ENCODE assay signal across 20 cellular contexts in the genomic region with DNA sequence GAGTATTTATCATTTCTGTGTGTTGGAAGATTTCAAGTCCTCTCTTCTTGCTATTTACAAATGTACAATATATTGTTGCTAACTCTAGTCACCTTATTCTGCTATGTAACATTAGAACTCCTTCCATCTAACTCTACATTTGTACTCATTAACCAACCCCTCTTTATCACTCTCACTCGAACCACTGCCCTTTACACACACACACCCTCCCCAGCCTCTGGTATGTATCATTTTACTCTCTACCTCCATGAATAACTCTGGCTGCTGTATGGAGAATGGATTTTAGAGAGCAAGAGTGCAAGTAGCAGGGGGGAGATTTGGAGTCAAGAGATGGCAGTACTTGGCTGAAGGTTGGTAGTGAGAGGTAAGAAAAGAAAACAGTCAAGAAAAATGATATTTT.
DNase-seq lines count a peak whose midpoint lies in the region; TF ChIP-seq lines count a peak whose summit lies in the region.
"Had no signal": no experiment of that assay in that cellular context is flagged by ENCODE, and none has a peak within 500 bp of the region (broad histone marks: within the 10 kb centered on the region; RNA-seq: fewer than 3 reads in every experiment).

No MANE protein-coding gene starts in this region.

- CTCF ChIA-PET in Calu3 (lab: Charles Lee), result no interaction called here

- DNase-seq in Calu3 (peak; percentile 47), kidney tubule cell (ENCODE audit: low spot score) (peak; percentile 14), renal cortical epithelial cell (ENCODE audit: low read depth) (peak; percentile 5), iPS-NIHi11 (ENCODE audit: low spot score) (no peak), iPS-NIHi7 (ENCODE audit: extremely low spot score) (no peak), NCI-H524 treated with DMSO at 0.1 percent for 48 hours (lab: John Stamatoyannopoulos, UW) (no peak)
- DNase-seq in effector CD8-positive, alpha-beta T cell (lab: John Stamatoyannopoulos, UW), result no peak
- DNase-seq: 8988T; ACHN; AML-193; BE2C; CD4-positive, alpha-beta T cell; CD8-positive, alpha-beta memory T cell; DMS153; DND-41; GM23248; H7; HCEC 1CT had no signal

- TF ChIP-seq CTCF in Calu3 (IDR thresholded peaks at IDR 0.05; ENCODE audit: unreplicated experiment) (no peak), nephron (IDR thresholded peaks at IDR 0.05; ENCODE audit: unreplicated experiment in 3 of 3) (no peak)

- H3K4me3 Mint-ChIP-seq in Calu3 (ENCODE audit: low read depth, unreplicated experiment) (peak overlapping the region; percentile 17), nephron (peak overlapping the region in 1 of 3 experiments; percentile 68)
- H3K4me3 Mint-ChIP-seq: CD14-positive monocyte; CD4-positive, alpha-beta T cell; CD8-positive, alpha-beta memory T cell had no signal

- no peaks in the 10 kb centered on the region for H3K27me3 Mint-ChIP-seq in Calu3 (ENCODE audit: unreplicated experiment)
- no peaks in the 10 kb centered on the region for H3K27me3 Mint-ChIP-seq in nephron (ENCODE audit: low read depth)
- H3K27me3 Mint-ChIP-seq: CD4-positive, alpha-beta T cell; CD8-positive, alpha-beta memory T cell had no signal

- peaks cover 3% of the 10 kb centered on the region for H3K9me3 Mint-ChIP-seq in Calu3 (ENCODE audit: low read depth, unreplicated experiment)
- H3K9me3 Mint-ChIP-seq in nephron, result peaks cover 2% of the 10 kb centered on the region

- no peaks in the 10 kb centered on the region for H3K36me3 Mint-ChIP-seq in Calu3 (ENCODE audit: insufficient read depth, unreplicated experiment)
- no peaks in the 10 kb centered on the region for H3K36me3 Mint-ChIP-seq in nephron (ENCODE audit: low read depth)
- H3K36me3 Mint-ChIP-seq: CD14-positive monocyte; CD8-positive, alpha-beta memory T cell had no signal

- H3K4me1 Mint-ChIP-seq in Calu3 (ENCODE audit: low read depth, unreplicated experiment), result peaks cover 39% of the 10 kb centered on the region
- no peaks in the 10 kb centered on the region for H3K4me1 Mint-ChIP-seq in nephron
- H3K4me1 Mint-ChIP-seq: CD14-positive monocyte; CD8-positive, alpha-beta memory T cell had no signal

- intact Hi-C loops in Calu3 (cut with micrococcal nuclease; ENCODE audit: unreplicated experiment), result loop anchor here (5.0 to 10.0 kb wide), 2 partner anchors 200 to 287 kb away; a partner anchor contains a TSS

- H3K27ac Mint-ChIP-seq in Calu3 (ENCODE audit: unreplicated experiment), result peak overlapping the region; percentile 52
- peak overlapping the region in 2 of 3 experiments; percentile 10 to 77 for H3K27ac Mint-ChIP-seq in nephron
- H3K27ac Mint-ChIP-seq: CD14-positive monocyte; CD4-positive, alpha-beta T cell; CD8-positive, alpha-beta memory T cell had no signal

- no TSS peak for BruUV-seq in Calu3 (replicated peaks; lab: Mats Ljungman, UMichigan)

Comparison
In these comparisons a context has a peak if more than half of its experiments do, and no peak if none do; other contexts are left out.
1. DNase-seq: peak in Calu3 (single experiment), kidney tubule cell (single experiment) and renal cortical epithelial cell (single experiment); none in effector CD8-positive, alpha-beta T cell (single experiment), iPS-NIHi11 (single experiment), iPS-NIHi7 (single experiment) and NCI-H524 treated with DMSO at 0.1 percent for 48 hours (single experiment).